ENCODE assay signal across 8 cellular contexts in the genomic region with DNA sequence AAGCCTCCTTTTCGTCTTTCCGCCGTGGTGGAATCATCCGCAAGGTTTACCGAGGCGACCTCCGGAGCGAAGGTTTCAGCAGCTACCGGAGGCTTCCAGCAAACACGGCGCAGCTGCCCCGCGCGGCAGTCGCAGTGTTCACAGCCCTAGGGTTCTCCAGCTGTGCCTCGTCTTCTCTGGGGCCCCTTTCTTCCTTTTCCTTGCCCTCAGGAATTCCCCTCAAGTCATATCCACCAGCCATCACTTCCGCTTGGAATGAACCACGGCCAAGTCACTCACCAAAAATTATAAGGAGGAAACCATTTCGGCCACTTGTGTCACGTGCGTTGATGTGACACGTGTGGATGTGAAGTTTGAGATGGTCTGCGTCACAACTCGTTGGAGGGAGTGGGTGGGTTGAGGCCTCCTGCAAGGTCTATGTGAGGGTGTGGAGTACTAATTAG. TPM values are rescaled to one million over a fixed set of nuclear protein-coding genes. Genes with fewer than 3 reads are reported as not detected.
DNase-seq lines count a peak whose midpoint lies in the region; ATAC-seq and FAIRE-seq lines count a peak whose summit lies in the region.

No MANE protein-coding gene starts in this region.

- peaks cover 17 to 32% of the 10 kb centered on the region in 2 donors for H3K4me1 ChIP-seq in duodenal mucosa (ENCODE audit: control insufficient read depth in 1 of 2, insufficient read depth in 2 of 2, low read length in 2 of 2)
- H3K4me1 ChIP-seq in muscle layer of duodenum (ENCODE audit: control insufficient read depth in 1 of 2, insufficient read depth in 2 of 2, low read length in 2 of 2): peaks cover 0 to 11% of the 10 kb centered on the region in 2 donors

- no peaks in the 10 kb centered on the region for H3K27me3 Mint-ChIP-seq in T-helper 17 cell

- DNase-seq in GM18507 (ENCODE audit: extremely low spot score, insufficient read length, low read depth) (no peak), T-helper 17 cell (peak in 1 of 3 donors; percentile 16), cortex of kidney (lab: John Stamatoyannopoulos, UW) (no peak), NCI-H345 treated with DMSO at 0.1 percent for 48 hours (lab: John Stamatoyannopoulos, UW; ENCODE audit: unreplicated experiment) (no peak)

- H3K9me3 ChIP-seq in T-helper 17 cell (ENCODE audit: control insufficient read depth, low read length, poor library complexity, severe bottlenecking): no peaks in the 10 kb centered on the region
- H3K9me3 ChIP-seq in duodenal mucosa (ENCODE audit: control insufficient read depth in 1 of 2, low read length in 2 of 2): no peaks in the 10 kb centered on the region
- no peaks in the 10 kb centered on the region for H3K9me3 ChIP-seq in muscle layer of duodenum (ENCODE audit: control insufficient read depth in 1 of 2, low read length in 2 of 2)

- peak overlapping the region; percentile 63 to 66 for H3K4me3 ChIP-seq in duodenal mucosa (ENCODE audit: low read depth in 1 of 2, low read length in 2 of 2)
- H3K4me3 ChIP-seq in muscle layer of duodenum (ENCODE audit: low read depth in 1 of 2, low read length in 2 of 2): peak overlapping the region; percentile 38 to 61

- H3K27ac ChIP-seq in duodenal mucosa (ENCODE audit: low read depth, low read length) (peak overlapping the region; percentile 82), muscle layer of duodenum (ENCODE audit: low read length) (peak overlapping the region; percentile 84), temporal lobe (ENCODE audit: low read depth, low read length) (peak overlapping the region; percentile 29)

- peak overlapping the region; percentile 98 for H3K27ac Mint-ChIP-seq in T-helper 17 cell

- H3K27me3 ChIP-seq in duodenal mucosa (ENCODE audit: control insufficient read depth in 1 of 2, insufficient read depth in 2 of 2, low read length in 2 of 2) (no peaks in the 10 kb centered on the region), muscle layer of duodenum (ENCODE audit: low read depth, low read length) (no peaks in the 10 kb centered on the region)

- H3K36me3 Mint-ChIP-seq in T-helper 17 cell (ENCODE audit: low read depth): no peaks in the 10 kb centered on the region

- H3K9ac ChIP-seq in duodenal mucosa (ENCODE audit: low read depth in 1 of 2, low read length in 2 of 2): peak overlapping the region; percentile 67 to 71

- FAIRE-seq in GM18507 (lab: Jason Lieb, UNC): peak; percentile 35

- H3K36me3 ChIP-seq in duodenal mucosa (ENCODE audit: control insufficient read depth in 1 of 2, insufficient read depth in 2 of 2, low read length in 2 of 2): no peaks in the 10 kb centered on the region
- no peaks in the 10 kb centered on the region for H3K36me3 ChIP-seq in muscle layer of duodenum (ENCODE audit: control insufficient read depth in 1 of 2, insufficient read depth in 2 of 2, low read length in 2 of 2)

- peaks cover 37% of the 10 kb centered on the region for H3K4me1 Mint-ChIP-seq in T-helper 17 cell

- ATAC-seq in HG02852 (IDR thresholded peaks at IDR 0.05; ENCODE audit: unreplicated experiment) (peak; percentile 24), T-helper 17 cell (peak; percentile 58)

- H3K4me3 Mint-ChIP-seq in T-helper 17 cell: peak overlapping the region; percentile 89

RNA-seq across cellular contexts. Expression of a gene that starts 0.6 kb away (rescaled TPM):
- 100 to 1,000 TPM; 185 to 196 TPM for total RNA-seq in T-helper 17 cell
- total RNA-seq in temporal lobe: 3.4 TPM

Comparison
In these comparisons a context has a peak if more than half of its experiments do, and no peak if none do; other contexts are left out.
1. H3K27ac ChIP-seq: peak in every context shown above with its lines; median percentile 84 in muscle layer of duodenum; 82 in duodenal mucosa; 29 in temporal lobe.
2. RNA of a gene that starts 0.6 kb away (total RNA-seq): 185 to 196 TPM in T-helper 17 cell; 3.4 TPM in temporal lobe (single experiment); every median in the first group is over 10 times any median in the second.